15 cellular contexts compared by ENCODE assay signal in the genomic region with DNA sequence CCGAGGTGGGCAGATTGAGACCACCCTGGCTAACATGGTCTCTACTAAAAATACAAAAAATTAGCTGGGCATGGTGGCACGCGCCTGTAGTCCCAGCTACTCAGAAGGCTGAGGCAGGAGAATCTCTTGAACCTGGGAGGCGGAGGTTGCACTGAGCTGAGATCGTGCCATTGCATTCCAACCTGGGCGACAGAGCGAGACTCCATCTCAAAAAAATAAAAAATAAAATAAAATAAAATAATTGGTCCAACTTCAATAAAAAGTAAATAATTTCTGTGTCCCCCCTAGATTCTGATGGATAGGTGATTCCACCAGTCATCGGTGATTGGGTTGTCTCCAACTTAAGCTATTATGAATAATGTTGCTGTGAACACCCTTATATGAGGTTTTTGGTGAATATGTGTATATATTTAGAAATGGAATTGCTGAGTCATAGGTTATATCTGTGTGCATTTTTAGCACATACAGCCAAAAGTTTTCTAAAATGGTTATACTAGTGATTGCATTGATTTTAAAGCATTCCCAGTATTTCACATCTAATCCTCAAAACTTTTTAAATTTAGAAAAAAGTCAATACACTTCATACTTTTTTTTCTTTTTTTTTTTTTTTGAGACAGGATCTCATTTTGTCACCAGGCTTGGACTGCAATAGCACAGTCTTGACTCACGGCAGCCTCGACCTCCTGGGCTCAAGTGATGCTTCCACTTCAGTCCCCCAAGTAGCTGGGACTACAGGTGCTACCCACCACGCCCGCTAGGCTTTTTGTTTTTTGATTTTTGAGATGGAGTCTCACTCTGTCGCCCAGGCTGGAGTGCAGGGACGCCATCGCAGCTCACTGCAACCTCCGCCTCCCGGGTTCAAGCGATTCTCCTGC. TPM values are rescaled to one million over a fixed set of nuclear protein-coding genes. Genes with fewer than 3 reads are reported as not detected.
DNase-seq lines count a peak whose midpoint lies in the region; TF ChIP-seq lines count a peak whose summit lies in the region.
"Had no signal": no experiment of that assay in that cellular context is flagged by ENCODE, and none has a peak within 500 bp of the region (broad histone marks: within the 10 kb centered on the region; RNA-seq: fewer than 3 reads in every experiment).

No MANE protein-coding gene starts in this region.

- H3K9me3 ChIP-seq in adipocyte (ENCODE audit: control insufficient read depth, low read length), result no peaks in the 10 kb centered on the region
- no peaks in the 10 kb centered on the region for H3K9me3 ChIP-seq in right atrium auricular region
- H3K9me3 ChIP-seq: transverse colon had no signal

- H3K27me3 ChIP-seq in ACC112 (ENCODE audit: insufficient read depth, low read length) (no peaks in the 10 kb centered on the region), adipocyte (replicated peaks; ENCODE audit: control insufficient read depth, insufficient read depth, low read length) (no peaks in the 10 kb centered on the region), right atrium auricular region (no peaks in the 10 kb centered on the region)
- H3K27me3 ChIP-seq: transverse colon had no signal

- H3K4me1 ChIP-seq in ACC112 (ENCODE audit: control insufficient read depth, insufficient read depth, low read length, unreplicated experiment) (peaks cover 19% of the 10 kb centered on the region), adipocyte (ENCODE audit: control insufficient read depth, insufficient read depth, low read length) (no peaks in the 10 kb centered on the region), right atrium auricular region (no peaks in the 10 kb centered on the region)

- no peaks in the 10 kb centered on the region for H3K36me3 ChIP-seq in ACC112 (ENCODE audit: insufficient read depth, low read length)
- no peaks in the 10 kb centered on the region for H3K36me3 ChIP-seq in adipocyte (ENCODE audit: control insufficient read depth, insufficient read depth, low read length, severe bottlenecking)
- no peaks in the 10 kb centered on the region for H3K36me3 ChIP-seq in right atrium auricular region
- H3K36me3 ChIP-seq: transverse colon had no signal

- TF ChIP-seq CTCF in right atrium auricular region (IDR thresholded peaks at IDR 0.05), result no peak

- no peak overlapping the region for H3K9ac ChIP-seq in adipocyte (ENCODE audit: low read length)

- in situ Hi-C loops in KBM-7 (cut with MboI; ENCODE audit: low pct_unique_long_range_greater_than_20kb, low sequenced_read_pairs), result no loop called here

- H3K4me3 ChIP-seq in ACC112 (ENCODE audit: low read depth, low read length), result no peak overlapping the region
- no peak overlapping the region for H3K4me3 ChIP-seq in adipocyte (ENCODE audit: low read length)
- no peak overlapping the region for H3K4me3 ChIP-seq in right atrium auricular region
- H3K4me3 ChIP-seq: transverse colon had no signal

- DNase-seq in HCEC 1CT, result peak; percentile 74
- DNase-seq in adipocyte (ENCODE audit: low read depth), result peak; percentile 45
- DNase-seq in iris pigment epithelial cell (ENCODE audit: low read depth), result peak; percentile 64
- DNase-seq in NCI-H524 (lab: John Stamatoyannopoulos, UW), result no peak
- no peak for DNase-seq in right atrium auricular region (ENCODE audit: low spot score)
- no peak for DNase-seq in KBM-7
- DNase-seq in SKM-1 treated with dmso at 0.1 percent for 144 hours (lab: John Stamatoyannopoulos, UW; ENCODE audit: unreplicated experiment), result no peak
- DNase-seq: activated gamma-delta T cell; CD4-positive, alpha-beta memory T cell; naive thymus-derived CD8-positive, alpha-beta T cell; NCI-H1436 treated with DMSO at 0.1 percent for 48 hours; NCI-H2171 had no signal

- no peaks in the 10 kb centered on the region for H3K79me2 ChIP-seq in ACC112 (ENCODE audit: control insufficient read depth, insufficient read depth, low read length, unreplicated experiment)

- H3K27ac ChIP-seq in ACC112 (ENCODE audit: low read depth, low read length) (peak overlapping the region; percentile 46; the same call in 1 of the 2 replicates), right atrium auricular region (no peak overlapping the region)
- H3K27ac ChIP-seq: transverse colon, VCaP had no signal

- no peak overlapping the region for H2AFZ ChIP-seq in ACC112 (ENCODE audit: low read length, unreplicated experiment)

RNA-seq across cellular contexts. Expression of a gene that starts 13.7 kb away (rescaled TPM):
- 10 to 100 TPM; 19.8 to 20.9 TPM for total RNA-seq in right atrium auricular region

Comparison
In these comparisons a context has a peak if more than half of its experiments do, and no peak if none do; other contexts are left out.
1. DNase-seq: peak in HCEC 1CT (single experiment), adipocyte (single experiment) and iris pigment epithelial cell (single experiment); none in NCI-H524 (0 of 2), right atrium auricular region (single experiment), KBM-7 (single experiment) and SKM-1 treated with dmso at 0.1 percent for 144 hours (single experiment).